Comparison of ENCODE assay signal across 8 cellular contexts in the genomic region with DNA sequence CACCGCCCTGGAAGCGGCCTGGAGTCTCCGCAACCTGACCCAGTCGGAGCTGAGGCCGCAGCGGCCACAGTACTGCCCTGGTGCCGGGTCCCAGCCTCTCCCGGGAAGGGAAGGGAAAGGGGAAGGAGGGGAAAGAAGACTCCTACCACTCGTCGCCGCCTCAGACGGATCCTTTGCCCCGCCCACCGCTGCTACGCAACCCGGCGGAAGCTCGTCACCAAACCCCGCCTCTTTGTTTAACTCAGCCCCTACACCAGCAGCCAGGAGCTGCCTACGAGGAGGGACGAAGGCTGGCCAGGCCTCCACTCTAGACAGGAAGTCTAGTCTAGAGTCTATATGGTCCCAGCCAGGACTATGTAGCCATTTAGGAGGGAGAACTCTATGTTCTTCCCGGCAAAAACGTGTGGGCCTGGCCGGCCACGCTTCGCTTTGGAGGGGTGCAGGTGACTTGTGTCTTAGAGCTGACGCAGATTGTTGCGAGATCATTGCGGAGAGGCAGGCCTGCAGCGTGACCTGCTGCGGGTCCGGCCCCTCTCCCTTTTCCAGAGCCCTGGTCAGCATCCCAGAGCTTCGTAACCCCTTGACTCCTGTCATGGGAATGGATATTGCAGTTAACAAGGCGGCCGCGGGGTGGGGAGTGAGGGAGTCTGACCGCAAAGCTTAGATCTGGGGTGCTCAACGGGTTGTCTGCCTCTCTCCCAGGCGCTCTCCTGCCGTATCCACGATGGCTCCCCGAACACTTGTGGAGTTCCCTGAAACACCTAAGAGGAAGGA. TPM values are rescaled to one million over a fixed set of nuclear protein-coding genes. Genes with fewer than 3 reads are reported as not detected.
A peak's percentile ranks its signal among the peaks of the same experiment; 100 is the strongest.
DNase-seq lines count a peak whose midpoint lies in the region; ATAC-seq, FAIRE-seq and TF ChIP-seq lines count a peak whose summit lies in the region.

A gene (minus strand): TSS at position 166 of the 774 bp plus-strand sequence. CDS start 7,875 bp downstream, outside the sequence.

- ATAC-seq in HG02852 (IDR thresholded peaks at IDR 0.05; ENCODE audit: unreplicated experiment) (peak; percentile 82), heart left ventricle (peak; percentile 91 to 94 (median 94)), upper lobe of left lung (ENCODE audit: low FRiP score in 2 of 2) (peak; percentile 92 to 96)

- H3K27me3 ChIP-seq in adrenal gland = no peaks in the 10 kb centered on the region
- no peaks in the 10 kb centered on the region for H3K27me3 ChIP-seq in heart left ventricle
- no peaks in the 10 kb centered on the region for H3K27me3 ChIP-seq in upper lobe of left lung

- intact Hi-C loops in adrenal gland (cut with DNase I) (loop anchor here in 1 of 2 donors (5.0 kb wide), 1 partner anchor 35 kb away; a partner anchor contains a TSS), heart left ventricle (cut with DNase I) (loop anchor here in 7 of 10 donors (2.0 to 10.0 kb wide), 6 partner anchors 35 to 243 kb away; a partner anchor contains a TSS), posterior cingulate gyrus (cut with DNase I) (loop anchor here (5.0 kb wide), 1 partner anchor 35 kb away; a partner anchor contains a TSS)

- peak; percentile 95 for FAIRE-seq in GM12892 (lab: Jason Lieb, UNC)

- H3K4me1 ChIP-seq in adrenal gland (replicated peaks in 1 of 2) (peaks cover 18 to 42% of the 10 kb centered on the region in 2 donors), heart left ventricle (peaks cover 8 to 52% (median 41%) of the 10 kb centered on the region in 12 donors), upper lobe of left lung (peaks cover 39 to 52% (median 42%) of the 10 kb centered on the region in 4 donors)

- H3K9me3 ChIP-seq in adrenal gland (replicated peaks in 1 of 3) = no peaks in the 10 kb centered on the region
- no peaks in the 10 kb centered on the region for H3K9me3 ChIP-seq in heart left ventricle
- H3K9me3 ChIP-seq in upper lobe of left lung = no peaks in the 10 kb centered on the region

- peak; percentile 97 for DNase-seq in GM12892 (ENCODE audit: insufficient read length)
- DNase-seq in NCI-H146 (lab: John Stamatoyannopoulos, UW) = peak; percentile 99
- peak; percentile 85 to 93 (median 89) for DNase-seq in T-helper 1 cell
- DNase-seq in adrenal gland = peak; percentile 97 to 99 (median 98)
- peak; percentile 97 to 98 (median 98) for DNase-seq in heart left ventricle
- peak; percentile 96 to 100 (median 98) for DNase-seq in posterior cingulate gyrus
- peak; percentile 99 for DNase-seq in upper lobe of left lung

- TF ChIP-seq CTCF in adrenal gland (IDR thresholded peaks at IDR 0.05) (peak in 3 of 6 experiments; percentile 9 to 39 (median 23)), heart left ventricle (IDR thresholded peaks at IDR 0.05) (peak in 3 of 12 donors; percentile 25 to 30 (median 30)), upper lobe of left lung (IDR thresholded peaks at IDR 0.05) (peak in 4 of 6 experiments; percentile 8 to 50 (median 18))

- H3K36me3 ChIP-seq in adrenal gland (replicated peaks in 1 of 2) = no peaks in the 10 kb centered on the region
- peaks cover 0 to 11% (median 4%) of the 10 kb centered on the region in 9 donors for H3K36me3 ChIP-seq in heart left ventricle
- peaks cover 0 to 8% (median 0%) of the 10 kb centered on the region in 4 donors for H3K36me3 ChIP-seq in upper lobe of left lung

- peak in 1 of 4 donors; percentile 3 for TF ChIP-seq EP300 in upper lobe of left lung (IDR thresholded peaks at IDR 0.05)

- TF ChIP-seq POLR2A in GM12892 (IDR thresholded peaks at IDR 0.05; ENCODE audit: low read depth, low read length) = peak; percentile 91
- peak; percentile 92 to 97 for TF ChIP-seq POLR2A in adrenal gland (IDR thresholded peaks at IDR 0.05)
- TF ChIP-seq POLR2A in heart left ventricle (IDR thresholded peaks at IDR 0.05) = peak; percentile 82 to 96
- peak in 3 of 4 donors; percentile 90 to 98 (median 98) for TF ChIP-seq POLR2A in upper lobe of left lung (IDR thresholded peaks at IDR 0.05)

- H3K4me3 ChIP-seq in adrenal gland = peak within 1 kb of the TSS; percentile 73 to 97 (median 79)
- H3K4me3 ChIP-seq in heart left ventricle = peak within 1 kb of the TSS; percentile 56 to 95 (median 76)
- peak within 1 kb of the TSS; percentile 79 to 96 (median 84) for H3K4me3 ChIP-seq in upper lobe of left lung

- 3 to 5% (median 4%) methylated on average over 15 to 42 of the region's 42 CpGs for WGBS in adrenal gland, 4 donors
- WGBS in heart left ventricle, 4 donors = 0 to 1% (median 1%) methylated on average over 38 to 42 of the region's 42 CpGs
- WGBS in upper lobe of left lung, 2 donors = 0 to 1% methylated on average over 31 to 34 of the region's 42 CpGs

- H3K27ac ChIP-seq in adrenal gland (peak within 1 kb of the TSS; percentile 88 to 99 (median 98)), heart left ventricle (peak within 1 kb of the TSS; percentile 86 to 99 (median 96)), upper lobe of left lung (peak within 1 kb of the TSS; percentile 96 to 100 (median 96))

RNA-seq across cellular contexts. Expression of the gene that starts here (rescaled TPM):
- polyA plus RNA-seq in GM12892 (2012; ENCODE audit: missing spikeins) = 20.2 TPM
- 10 to 100 TPM; 42.6 to 90.6 (median 67.4) TPM for total RNA-seq in adrenal gland
- polyA plus RNA-seq in adrenal gland = 10 to 100 TPM; 13.0 to 44.0 (median 13.5) TPM
- total RNA-seq in heart left ventricle = 10 to 100 TPM; 41.7 to 84.0 (median 53.3) TPM
- polyA plus RNA-seq in heart left ventricle = 10 to 100 TPM; 10.6 to 62.4 TPM
- 10 to 100 TPM; 38.8 to 94.3 (median 62.1) TPM for total RNA-seq in upper lobe of left lung

Comparison
In these comparisons a context has a peak if more than half of its experiments do, and no peak if none do; other contexts are left out.
1. Peak in every context shown above with its lines: DNase-seq, ATAC-seq, H3K4me3 ChIP-seq and H3K27ac ChIP-seq.